In genomic region chr13:99398916-99399622, GRCh38 we compare ENCODE assay signal across 12 cellular contexts.
"Had no signal": no experiment of that assay in that cellular context is flagged by ENCODE, and none has a peak within 500 bp of the region (broad histone marks: within the 10 kb centered on the region; RNA-seq: fewer than 3 reads in every experiment).

No MANE protein-coding gene starts in this region.

- H3K36me3 ChIP-seq: colonic mucosa, heart left ventricle, tibial artery, uterus had no signal

- H3K27ac ChIP-seq: colonic mucosa, heart left ventricle, tibial artery, uterus had no signal

- H3K27me3 Mint-ChIP-seq: memory B cell had no signal

- H3K27me3 ChIP-seq: colonic mucosa, heart left ventricle, tibial artery, uterus had no signal

- H3K27ac Mint-ChIP-seq: memory B cell had no signal

- ATAC-seq: left lobe of liver had no signal

- H3K4me3 ChIP-seq: colonic mucosa, heart left ventricle, tibial artery, uterus had no signal

- H3K9me3 ChIP-seq: colonic mucosa, tibial artery, uterus had no signal

- H3K4me1 ChIP-seq: colonic mucosa, tibial artery, uterus had no signal

- H3K4me3 Mint-ChIP-seq: memory B cell, nephron progenitor cell had no signal

- DNase-seq: activated CD4-positive, CD25-positive, alpha-beta regulatory T cell treated with anti-CD3 and anti-CD28 coated beads, Interleukin-2, amount 50 U/mL, for 72 hours; activated T-cell treated with anti-CD3 and anti-CD28 coated beads, Interleukin-2, amount 50 U/mL, for 48 hours; colonic mucosa; effector CD4-positive, alpha-beta T cell; heart left ventricle; nephron progenitor cell; stimulated activated CD4-positive, alpha-beta T cell treated with anti-CD3 and anti-CD28 coated beads, Interleukin-2, amount 100 ng/mL, for 48 hours; T-helper 9 cell; uterus had no signal
